25 cellular contexts compared by ENCODE assay signal in the genomic region with DNA sequence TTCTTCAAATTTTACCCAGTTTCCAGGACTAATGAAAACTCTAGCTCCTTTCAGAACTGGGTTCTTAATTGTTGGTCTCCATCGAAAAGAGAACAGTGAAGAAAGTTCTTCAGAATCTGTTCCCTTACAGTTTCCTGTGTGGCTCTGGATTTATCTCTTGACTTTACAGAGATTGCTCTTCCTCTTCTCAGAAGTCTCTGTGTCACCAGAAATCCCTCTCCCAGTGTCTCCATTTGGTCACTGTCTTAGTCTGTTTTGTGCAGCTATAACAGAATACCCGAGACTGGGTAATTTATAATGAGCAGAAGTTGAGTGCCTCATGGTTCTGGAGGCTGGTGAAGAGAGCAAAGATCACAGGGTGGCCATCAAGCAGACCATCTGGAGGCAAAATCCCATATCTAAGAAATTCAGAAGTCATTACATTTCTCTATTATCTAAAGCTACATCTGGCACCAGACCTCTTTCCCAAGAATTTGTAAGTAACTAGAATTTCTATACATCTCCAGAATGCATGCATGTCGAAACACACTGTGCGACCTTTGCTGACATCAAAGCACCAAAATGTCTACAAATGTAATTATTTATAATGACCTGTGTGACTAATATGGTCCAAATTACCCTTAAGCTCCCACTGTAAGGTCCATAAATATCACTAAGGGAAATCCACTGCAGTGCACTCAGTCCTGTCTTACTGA.
DNase-seq lines count a peak whose midpoint lies in the region; ATAC-seq and TF ChIP-seq lines count a peak whose summit lies in the region.
"Had no signal": no experiment of that assay in that cellular context is flagged by ENCODE, and none has a peak within 500 bp of the region (broad histone marks: within the 10 kb centered on the region; RNA-seq: fewer than 3 reads in every experiment).

No MANE protein-coding gene starts in this region.

- BruUV-seq in Calu3 (replicated peaks; lab: Mats Ljungman, UMichigan), result no TSS peak

- peaks cover 35% of the 10 kb centered on the region for H3K9me3 ChIP-seq in BLaER1
- H3K9me3 ChIP-seq: breast epithelium, colonic mucosa, upper lobe of right lung had no signal

- H3K27me3 Mint-ChIP-seq in dendritic cell treated with granulocyte-macrophage colony-stimulating factor and Interleukin-4, amounts not matched to agents 40 ng/mL and 50 ng/mL, for 4 days, result peaks cover 4% of the 10 kb centered on the region
- H3K27me3 Mint-ChIP-seq in Calu3 (ENCODE audit: unreplicated experiment), result no peaks in the 10 kb centered on the region
- H3K27me3 Mint-ChIP-seq: naive B cell had no signal

- CTCF ChIA-PET in Calu3 (lab: Charles Lee), result no interaction called here

- no peak for TF ChIP-seq CTCF in Calu3 (IDR thresholded peaks at IDR 0.05; ENCODE audit: unreplicated experiment)

- no peaks in the 10 kb centered on the region for H3K27me3 ChIP-seq in BLaER1
- H3K27me3 ChIP-seq: breast epithelium, colonic mucosa, upper lobe of right lung had no signal

- H3K9ac ChIP-seq in BLaER1, result no peak overlapping the region

- peak overlapping the region; percentile 74 for H3K27ac Mint-ChIP-seq in dendritic cell treated with granulocyte-macrophage colony-stimulating factor and Interleukin-4, amounts not matched to agents 40 ng/mL and 50 ng/mL, for 4 days
- H3K27ac Mint-ChIP-seq in Calu3 (ENCODE audit: unreplicated experiment), result no peak overlapping the region

- no peak overlapping the region for H3K4me3 Mint-ChIP-seq in dendritic cell treated with granulocyte-macrophage colony-stimulating factor and Interleukin-4, amounts not matched to agents 40 ng/mL and 50 ng/mL, for 4 days
- no peak overlapping the region for H3K4me3 Mint-ChIP-seq in Calu3 (ENCODE audit: low read depth, unreplicated experiment)
- H3K4me3 Mint-ChIP-seq: naive B cell had no signal

- DNase-seq in Ammon's horn (ENCODE audit: low spot score) (peak; percentile 28), MV-4-11 (lab: John Stamatoyannopoulos, UW) (peak; percentile 18), dedifferentiated amniotic fluid mesenchymal stem cell (ENCODE audit: extremely low spot score) (no peak), Calu3 (no peak)
- DNase-seq: activated CD8-positive, alpha-beta memory T cell treated with anti-CD3 and anti-CD28 coated beads, Interleukin-2, amount 50 U/mL, for 48 hours; activated effector memory CD4-positive, alpha-beta T cell treated with anti-CD3 and anti-CD28 coated beads, Interleukin-2, amount 50 U/mL, for 16 hours; amniotic stem cell; colonic mucosa; COR-L47; DMS79 treated with DMSO at 0.1 percent for 48 hours; HCEC 1CT; left colon; naive B cell; NCI-H1105; NCI-H2029 treated with DMSO at 0.1 percent for 48 hours; NCI-H2227 treated with DMSO at 0.1 percent for 48 hours; nucleus accumbens; PC-3; SHP77; upper lobe of right lung had no signal

- H3K9me3 Mint-ChIP-seq in dendritic cell treated with granulocyte-macrophage colony-stimulating factor and Interleukin-4, amounts not matched to agents 40 ng/mL and 50 ng/mL, for 4 days, result peaks cover 14% of the 10 kb centered on the region
- peaks cover 2% of the 10 kb centered on the region for H3K9me3 Mint-ChIP-seq in Calu3 (ENCODE audit: low read depth, unreplicated experiment)

- H3K4me3 ChIP-seq in BLaER1, result no peak overlapping the region
- H3K4me3 ChIP-seq: breast epithelium, colonic mucosa, upper lobe of right lung had no signal

- H4K20me1 ChIP-seq in BLaER1, result no peaks in the 10 kb centered on the region

- peak overlapping the region; percentile 61 for H3K4me2 ChIP-seq in BLaER1

- H3K36me3 Mint-ChIP-seq in dendritic cell treated with granulocyte-macrophage colony-stimulating factor and Interleukin-4, amounts not matched to agents 40 ng/mL and 50 ng/mL, for 4 days (ENCODE audit: low read depth), result peaks cover 22% of the 10 kb centered on the region
- H3K36me3 Mint-ChIP-seq in Calu3 (ENCODE audit: insufficient read depth, unreplicated experiment), result no peaks in the 10 kb centered on the region
- H3K36me3 Mint-ChIP-seq: naive B cell had no signal

- no peak for ATAC-seq in GM19397 (IDR thresholded peaks at IDR 0.05; ENCODE audit: unreplicated experiment)
- ATAC-seq in HG02870 (IDR thresholded peaks at IDR 0.05; ENCODE audit: unreplicated experiment), result no peak
- ATAC-seq: left colon, PC-3, upper lobe of right lung had no signal

- intact Hi-C loops in dendritic cell treated with granulocyte-macrophage colony-stimulating factor and Interleukin-4, amounts not matched to agents 40 ng/mL and 50 ng/mL, for 4 days (cut with micrococcal nuclease), result loop anchor here (2.0 to 5.0 kb wide), 3 partner anchors 21 to 239 kb away; a partner anchor contains a TSS
- intact Hi-C loops in Calu3 (cut with micrococcal nuclease; ENCODE audit: unreplicated experiment), result no loop called here

- H3K4me1 Mint-ChIP-seq in dendritic cell treated with granulocyte-macrophage colony-stimulating factor and Interleukin-4, amounts not matched to agents 40 ng/mL and 50 ng/mL, for 4 days (ENCODE audit: low read depth), result peaks cover 74% of the 10 kb centered on the region
- no peaks in the 10 kb centered on the region for H3K4me1 Mint-ChIP-seq in Calu3 (ENCODE audit: low read depth, unreplicated experiment)

- H3K36me3 ChIP-seq in BLaER1, result peaks cover 6% of the 10 kb centered on the region; the same call in 1 of the 2 replicates
- H3K36me3 ChIP-seq: breast epithelium, colonic mucosa, upper lobe of right lung had no signal

- H3K4me1 ChIP-seq in BLaER1, result peaks cover 39% of the 10 kb centered on the region
- H3K4me1 ChIP-seq: breast epithelium, colonic mucosa had no signal

- H3K27ac ChIP-seq in BLaER1, result peak overlapping the region; percentile 48
- H3K27ac ChIP-seq: breast epithelium, colonic mucosa, upper lobe of right lung had no signal

Comparison
In these comparisons a context has a peak if more than half of its experiments do, and no peak if none do; other contexts are left out.
1. DNase-seq: peak in Ammon's horn (single experiment) and MV-4-11 (single experiment); none in dedifferentiated amniotic fluid mesenchymal stem cell (single experiment) and Calu3 (single experiment).